ENCODE assay signal across 9 cellular contexts in the genomic region with DNA sequence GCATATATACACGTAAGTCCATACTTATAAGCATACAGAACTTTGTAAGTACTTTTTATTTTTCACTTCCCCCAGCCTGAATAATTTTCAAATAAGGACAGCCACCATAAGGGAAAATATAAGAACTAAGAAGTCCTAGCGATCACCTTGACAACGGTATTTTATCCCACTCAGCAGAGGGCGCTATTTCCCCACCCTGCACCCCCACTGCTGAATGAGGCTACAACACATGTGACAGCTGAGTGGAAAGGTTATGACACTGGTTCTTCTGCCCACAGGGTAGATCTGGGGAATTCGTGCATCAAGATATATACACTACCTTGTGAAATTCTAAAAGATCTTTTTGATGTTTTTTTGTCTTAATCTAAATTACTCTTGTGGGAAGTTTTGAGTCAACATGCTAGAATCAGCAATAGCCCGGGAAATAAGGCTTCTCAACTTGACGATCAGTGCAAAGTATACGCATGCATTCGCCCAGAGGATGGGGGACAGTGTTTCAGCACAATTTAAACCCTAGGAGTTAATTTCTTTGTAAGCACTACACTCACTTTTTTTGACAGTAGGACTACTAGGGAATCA.
DNase-seq lines count a peak whose midpoint lies in the region; ATAC-seq, FAIRE-seq and TF ChIP-seq lines count a peak whose summit lies in the region.
"Had no signal": no experiment of that assay in that cellular context is flagged by ENCODE, and none has a peak within 500 bp of the region (broad histone marks: within the 10 kb centered on the region; RNA-seq: fewer than 3 reads in every experiment).

No MANE protein-coding gene starts in this region.

- H3K9me3 ChIP-seq in neutrophil: no peaks in the 10 kb centered on the region
- H3K9me3 ChIP-seq: BLaER1 had no signal

- peak; percentile 86 for ATAC-seq in HG02759 (IDR thresholded peaks at IDR 0.05; ENCODE audit: unreplicated experiment)
- ATAC-seq in esophagus mucosa: peak; percentile 56

- no peaks in the 10 kb centered on the region for H3K4me1 ChIP-seq in neutrophil (ENCODE audit: control insufficient read depth in 1 of 2, insufficient read depth in 1 of 2, low read depth in 1 of 2, low read length in 1 of 2)
- H3K4me1 ChIP-seq: BLaER1 had no signal

- H3K4me3 ChIP-seq in neutrophil (ENCODE audit: low read depth in 1 of 2, low read length in 1 of 2): no peak overlapping the region
- H3K4me3 ChIP-seq: BLaER1 had no signal

- H3K27me3 ChIP-seq in neutrophil: no peaks in the 10 kb centered on the region
- H3K27me3 ChIP-seq: BLaER1 had no signal

- TF ChIP-seq CTCF in neutrophil (IDR thresholded peaks at IDR 0.05): peak; percentile 34

- FAIRE-seq in urothelium cell line (lab: Jason Lieb, UNC): peak; percentile 44

- DNase-seq in NCI-H1417 (lab: John Stamatoyannopoulos, UW): peak; percentile 11 to 56 (median 29)
- no peak for DNase-seq in NCI-H1417 treated with DMSO at 0.1 percent for 48 hours (lab: John Stamatoyannopoulos, UW)
- peak; percentile 7 for DNase-seq in NCI-H526 treated with DMSO at 0.1 percent for 48 hours (lab: John Stamatoyannopoulos, UW)
- DNase-seq in activated CD8-positive, alpha-beta memory T cell treated with anti-CD3 and anti-CD28 coated beads for 24 hours: peak; percentile 79
- DNase-seq in urothelium cell line (ENCODE audit: low spot score): peak; percentile 65

- no peak overlapping the region for H3K27ac ChIP-seq in neutrophil
- H3K27ac ChIP-seq: BLaER1 had no signal

- no peaks in the 10 kb centered on the region for H3K36me3 ChIP-seq in neutrophil
- H3K36me3 ChIP-seq: BLaER1 had no signal
